8 cellular contexts compared by ENCODE assay signal in genomic region chr7:148697950-148698396, GRCh38. TPM values are rescaled to one million over a fixed set of nuclear protein-coding genes. Genes with fewer than 3 reads are reported as not detected.
A peak's percentile ranks its signal among the peaks of the same experiment; 100 is the strongest.
DNase-seq lines count a peak whose midpoint lies in the region; ATAC-seq and TF ChIP-seq lines count a peak whose summit lies in the region.

No MANE protein-coding gene starts in this region.

- no peaks in the 10 kb centered on the region for H3F3A ChIP-seq in smooth muscle cell (ENCODE audit: low read depth)

- no peaks in the 10 kb centered on the region for H3K27me3 Mint-ChIP-seq in activated T-cell treated with anti-CD3 and anti-CD28 coated beads, Interleukin-2, amount 50 U/mL, for 72 hours (ENCODE audit: low read depth)

- no peak for TF ChIP-seq CTCF in smooth muscle cell (IDR thresholded peaks at IDR 0.05; ENCODE audit: borderline replicate concordance, insufficient read depth, poor library complexity, severe bottlenecking)

- no peaks in the 10 kb centered on the region for H3K9me3 ChIP-seq in iPS DF 6.9 (ENCODE audit: control insufficient read depth, insufficient read depth, low read length)
- no peaks in the 10 kb centered on the region for H3K9me3 ChIP-seq in smooth muscle cell (replicated peaks; ENCODE audit: low read depth)

- H3K27ac ChIP-seq in iPS DF 6.9 (ENCODE audit: low read length) (no peak overlapping the region), smooth muscle cell (ENCODE audit: low read depth) (peak overlapping the region; percentile 95)

- peaks cover 5% of the 10 kb centered on the region for H3K4me1 ChIP-seq in iPS DF 6.9 (ENCODE audit: control insufficient read depth, insufficient read depth, low read length)
- peaks cover 26% of the 10 kb centered on the region for H3K4me1 ChIP-seq in smooth muscle cell (ENCODE audit: low read depth)

- peak overlapping the region; percentile 98 for H3K27ac Mint-ChIP-seq in activated T-cell treated with anti-CD3 and anti-CD28 coated beads, Interleukin-2, amount 50 U/mL, for 72 hours

- H3K27me3 ChIP-seq in iPS DF 6.9 (ENCODE audit: control insufficient read depth, insufficient read depth, low read length) (no peaks in the 10 kb centered on the region), smooth muscle cell (ENCODE audit: low read depth) (no peaks in the 10 kb centered on the region)

- ATAC-seq in HG03280 (IDR thresholded peaks at IDR 0.05; ENCODE audit: unreplicated experiment), result peak; percentile 4
- ATAC-seq in activated T-cell treated with anti-CD3 and anti-CD28 coated beads, Interleukin-2, amount 50 U/mL, for 72 hours (replicated peaks in 1 of 2), result peak in 1 of 2 donors; percentile 2
- no peak for ATAC-seq in GM21528 (IDR thresholded peaks at IDR 0.05; ENCODE audit: low FRiP score, unreplicated experiment)

- peak overlapping the region; percentile 95 for H3K4me2 ChIP-seq in smooth muscle cell

- peaks cover 60% of the 10 kb centered on the region for H3K4me1 Mint-ChIP-seq in activated T-cell treated with anti-CD3 and anti-CD28 coated beads, Interleukin-2, amount 50 U/mL, for 72 hours (ENCODE audit: low read depth)

- no peaks in the 10 kb centered on the region for H3K36me3 ChIP-seq in iPS DF 6.9 (ENCODE audit: control insufficient read depth, insufficient read depth, low read length)
- no peaks in the 10 kb centered on the region for H3K36me3 ChIP-seq in smooth muscle cell (ENCODE audit: low read depth)

- WGBS in iPS DF 6.9 (ENCODE audit: insufficient coverage, insufficient read length), result no CpG with 5 or more reads among the region's 18 CpGs
- whole genome bisulfite sequencing in smooth muscle cell (ENCODE audit: low lambda C conversion rate), result 3% methylated on average over 17 of the region's 18 CpGs

- peaks cover 6 to 9% of the 10 kb centered on the region in 2 donors for H3K36me3 Mint-ChIP-seq in activated T-cell treated with anti-CD3 and anti-CD28 coated beads, Interleukin-2, amount 50 U/mL, for 72 hours (ENCODE audit: insufficient read depth in 2 of 2)

- peak overlapping the region; percentile 91 for H2AFZ ChIP-seq in smooth muscle cell (ENCODE audit: low read depth)

- peaks cover 38% of the 10 kb centered on the region for H3K79me2 ChIP-seq in smooth muscle cell (ENCODE audit: low read depth)

- DNase-seq in NCI-H748 (lab: John Stamatoyannopoulos, UW; ENCODE audit: unreplicated experiment) (peak; percentile 54), NCI-H748 treated with DMSO at 0.1 percent for 48 hours (lab: John Stamatoyannopoulos, UW) (no peak), iPS DF 6.9 (ENCODE audit: low read depth, low spot score) (no peak), smooth muscle cell (lab: John Stamatoyannopoulos, UW; ENCODE audit: unreplicated experiment) (no peak)
- DNase-seq in activated T-cell treated with anti-CD3 and anti-CD28 coated beads, Interleukin-2, amount 50 U/mL, for 72 hours, result no peak
- DNase-seq in activated effector memory CD4-positive, alpha-beta T cell treated with Interleukin-2 at 50 U/mL for 16 hours, result no peak

- H4K20me1 ChIP-seq in smooth muscle cell (ENCODE audit: low read depth), result peaks cover 33% of the 10 kb centered on the region

- peak overlapping the region; percentile 96 for H3K9ac ChIP-seq in smooth muscle cell (ENCODE audit: low read depth)

- H3K9me3 Mint-ChIP-seq in activated T-cell treated with anti-CD3 and anti-CD28 coated beads, Interleukin-2, amount 50 U/mL, for 72 hours, result no peaks in the 10 kb centered on the region

- peak overlapping the region; percentile 84; the same call in 1 of the 2 replicates for H3K4me3 ChIP-seq in iPS DF 6.9 (ENCODE audit: low read length)
- H3K4me3 ChIP-seq in smooth muscle cell, result peak overlapping the region; percentile 76

- H3K4me3 Mint-ChIP-seq in activated T-cell treated with anti-CD3 and anti-CD28 coated beads, Interleukin-2, amount 50 U/mL, for 72 hours, result peak overlapping the region; percentile 79 to 95

RNA-seq across cellular contexts. Expression of gene CUL1, which starts 0.7 kb away (rescaled TPM):
- total RNA-seq in activated T-cell treated with anti-CD3 and anti-CD28 coated beads, Interleukin-2, amount 50 U/mL, for 72 hours, result 10 to 100 TPM; 66.6 to 68.6 TPM
- total RNA-seq in smooth muscle cell, result 44.8 and 58.1 TPM in 2 replicates
- 34.3 and 38.2 TPM in 2 replicates for polyA plus RNA-seq in smooth muscle cell
